ENCODE assay signal across 1 cellular context in genomic region chr16:86664518-86665318, GRCh38.
TF ChIP-seq lines count a peak whose summit lies in the region.

No MANE protein-coding gene starts in this region.

TF ChIP-seq in SK-N-SH, 30 proteins besides CTCF, POLR2A, EP300 and RAD21 (continued from another document):
- peak; percentile 47 for TF ChIP-seq REST (IDR thresholded peaks at IDR 0.05; ENCODE audit: low read depth, low read length)
- no peak for TF ChIP-seq SMC3 (IDR thresholded peaks at IDR 0.05; ENCODE audit: low read depth, low read length)
- no peak for TF ChIP-seq FOXJ3 (CRISPR knock-in tag; IDR thresholded peaks at IDR 0.05)
- TF ChIP-seq FOSL2 (IDR thresholded peaks at IDR 0.05; ENCODE audit: borderline replicate concordance, low read depth), result peak; percentile 99
- TF ChIP-seq MAX (IDR thresholded peaks at IDR 0.05; ENCODE audit: low read depth), result peak; percentile 76; the same call in 1 of the 2 replicates
- TF ChIP-seq IRF3 (IDR thresholded peaks at IDR 0.05; ENCODE audit: low read depth, low read length), result no peak
- peak; percentile 60; the same call in 1 of the 2 replicates for TF ChIP-seq MEF2A (IDR thresholded peaks at IDR 0.05; ENCODE audit: borderline replicate concordance, low read depth)
